In genomic region chr1:42766723-42767509, GRCh38 we compare ENCODE assay signal across 8 cellular contexts. TPM values are rescaled to one million over a fixed set of nuclear protein-coding genes. Genes with fewer than 3 reads are reported as not detected.
DNase-seq lines count a peak whose midpoint lies in the region; ATAC-seq and TF ChIP-seq lines count a peak whose summit lies in the region.

C1orf50 (plus strand) TSS chr1:42767249; CDS start chr1:42767312, 63 bp downstream.
P3H1 (minus strand) TSS chr1:42767028; CDS start chr1:42766971, 57 bp downstream.

- ATAC-seq in GM18907 (IDR thresholded peaks at IDR 0.05; ENCODE audit: unreplicated experiment) (peak; percentile 91), HG03139 (IDR thresholded peaks at IDR 0.05; ENCODE audit: unreplicated experiment) (peak; percentile 83)

- CTCF ChIA-PET in mammary epithelial cell (lab: Charles Lee; ENCODE audit: low non-redundant PET) = interaction anchor here (0.6 to 1.4 kb wide), 5 partner anchors 11 to 939 kb away, joined by 3 to 5 read pairs (median 3); partner anchors contain the start of genes ERMAP and ZNF691

- H3K9ac ChIP-seq in mammary epithelial cell (ENCODE audit: insufficient read depth, low read length) (peak within 1 kb of the TSS; percentile 81), iPS-20b (ENCODE audit: low read depth, low read length) (peak within 1 kb of the TSS; percentile 78; the same call in 1 of the 2 replicates)

- H3K27me3 ChIP-seq in WERI-Rb-1 (ENCODE audit: insufficient read depth, low read depth, severe bottlenecking) (no peaks in the 10 kb centered on the region), mammary epithelial cell (ENCODE audit: insufficient read depth, low read length) (no peaks in the 10 kb centered on the region), iPS-20b (ENCODE audit: insufficient read depth, low read length) (no peaks in the 10 kb centered on the region)

- no peak for TF ChIP-seq CTCF in WERI-Rb-1 (IDR thresholded peaks at IDR 0.05; ENCODE audit: low read depth, low read length)
- no peak for TF ChIP-seq CTCF in mammary epithelial cell (conservative IDR thresholded peaks at IDR 0.05 in 1 of 2, IDR thresholded peaks at IDR 0.05 in 1 of 2; ENCODE audit: extremely low read depth in 1 of 2, insufficient read depth in 1 of 2, low read depth in 1 of 2, low read length in 2 of 2)

- no peaks in the 10 kb centered on the region for H3K9me3 ChIP-seq in WERI-Rb-1 (ENCODE audit: severe bottlenecking)
- H3K9me3 ChIP-seq in mammary epithelial cell (replicated peaks; ENCODE audit: insufficient read depth, low read length) = no peaks in the 10 kb centered on the region
- no peaks in the 10 kb centered on the region for H3K9me3 ChIP-seq in iPS-20b (ENCODE audit: insufficient read depth, low read depth, low read length)

- dilution Hi-C loops in mammary epithelial cell (cut with HindIII; ENCODE audit: low sequenced_read_pairs) = no loop called here

- H3K27ac ChIP-seq in WERI-Rb-1 = peak within 1 kb of the TSS; percentile 85
- peak within 1 kb of the TSS; percentile 49 for H3K27ac ChIP-seq in mammary epithelial cell (ENCODE audit: insufficient read depth, low read depth, low read length)
- H3K27ac ChIP-seq in iPS-20b (ENCODE audit: low read length) = no peak within 1 kb of the TSS
- H3K27ac ChIP-seq in skin epidermis = peak within 1 kb of the TSS; percentile 61 to 99 (median 93)

- peak within 1 kb of the TSS; percentile 95 for H3K4me3 ChIP-seq in WERI-Rb-1 (ENCODE audit: low read depth, low read length)
- H3K4me3 ChIP-seq in mammary epithelial cell (replicated peaks in 1 of 3; ENCODE audit: insufficient read depth in 1 of 3, low read depth in 2 of 3, low read length in 3 of 3) = peak within 1 kb of the TSS; percentile 60 to 89 (median 83)
- peak within 1 kb of the TSS; percentile 95 for H3K4me3 ChIP-seq in iPS-20b (ENCODE audit: low read length)
- peak within 1 kb of the TSS; percentile 77 to 100 (median 97) for H3K4me3 ChIP-seq in skin epidermis

- H3K79me2 ChIP-seq in mammary epithelial cell (ENCODE audit: insufficient read depth, low read length) = peaks cover 77% of the 10 kb centered on the region

- intact Hi-C loops in mammary epithelial cell (cut with micrococcal nuclease) = no loop called here

- H3K4me1 ChIP-seq in mammary epithelial cell (ENCODE audit: insufficient read depth, low read length) = peaks cover 15% of the 10 kb centered on the region
- H3K4me1 ChIP-seq in iPS-20b (ENCODE audit: insufficient read depth, low read length) = peaks cover 13% of the 10 kb centered on the region; the same call in 1 of the 2 replicates

- BruUV-seq in mammary epithelial cell (replicated peaks; lab: Mats Ljungman, UMichigan) = TSS peak; percentile 60

- H3K36me3 ChIP-seq in WERI-Rb-1 (peaks cover 19% of the 10 kb centered on the region), mammary epithelial cell (ENCODE audit: insufficient read depth, low read length) (no peaks in the 10 kb centered on the region), iPS-20b (ENCODE audit: insufficient read depth, low read depth, low read length) (peaks cover 8% of the 10 kb centered on the region)

- whole genome bisulfite sequencing in mammary epithelial cell (ENCODE audit: low coverage, missing lambda C conversion rate) = 5% methylated on average over 4 of the region's 84 CpGs

- no peaks in the 10 kb centered on the region for H4K20me1 ChIP-seq in mammary epithelial cell (ENCODE audit: insufficient read depth, low read length)

- H3K4me2 ChIP-seq in mammary epithelial cell (ENCODE audit: insufficient read depth, low read depth, low read length) = peak within 1 kb of the TSS; percentile 92

- peak within 1 kb of the TSS; percentile 94 for H2AFZ ChIP-seq in mammary epithelial cell (ENCODE audit: low read depth, low read length)

- in situ Hi-C loops in mammary epithelial cell (cut with MboI; ENCODE audit: low sequenced_read_pairs in 2 of 2) = no loop called here

- DNase-seq in AG08395 (ENCODE audit: low spot score) (peak; percentile 98), NCI-H2196 treated with DMSO at 0.1 percent for 48 hours (lab: John Stamatoyannopoulos, UW; ENCODE audit: unreplicated experiment) (peak; percentile 96), WERI-Rb-1 (peak; percentile 100), mammary epithelial cell (peak; percentile 99)

RNA-seq across cellular contexts. Expression of gene C1orf50, which starts in this region (rescaled TPM):
- 10 to 100 TPM in 1 of 2 donors, 1 to 10 TPM in 1; 4.0 to 11.0 TPM for total RNA-seq in mammary epithelial cell
- 5.8 TPM for polyA plus RNA-seq in mammary epithelial cell
- not detected for polyA minus RNA-seq in mammary epithelial cell

RNA-seq across cellular contexts. Expression of gene P3H1, which starts in this region (rescaled TPM):
- total RNA-seq in mammary epithelial cell = 10 to 100 TPM; 40.1 to 44.0 TPM
- polyA plus RNA-seq in mammary epithelial cell = 42.5 TPM
- polyA minus RNA-seq in mammary epithelial cell = 30.0 TPM
